ENCODE assay signal across 10 cellular contexts in genomic region chr3:192570757-192571156, GRCh38.
DNase-seq lines count a peak whose midpoint lies in the region; ATAC-seq and TF ChIP-seq lines count a peak whose summit lies in the region.
"Had no signal": no experiment of that assay in that cellular context is flagged by ENCODE, and none has a peak within 500 bp of the region (broad histone marks: within the 10 kb centered on the region; RNA-seq: fewer than 3 reads in every experiment).

No MANE protein-coding gene starts in this region.

- TF ChIP-seq CTCF in A673 (conservative IDR thresholded peaks at IDR 0.05; ENCODE audit: low read depth, low read length), result no peak

- POLR2A ChIA-PET in A673 (lab: Charles Lee; ENCODE audit: low non-redundant PET), result no interaction called here

- peaks cover 7% of the 10 kb centered on the region for H3K27me3 ChIP-seq in A673 (replicated peaks; ENCODE audit: insufficient read depth, low read depth, low read length, poor library complexity)
- no peaks in the 10 kb centered on the region for H3K27me3 ChIP-seq in muscle layer of duodenum (ENCODE audit: low read depth, low read length)

- peaks cover 6% of the 10 kb centered on the region for H3K4me1 ChIP-seq in A673 (ENCODE audit: insufficient read depth, low read length, poor library complexity, severe bottlenecking)
- H3K4me1 ChIP-seq in muscle layer of duodenum (ENCODE audit: control insufficient read depth in 1 of 2, insufficient read depth in 2 of 2, low read length in 2 of 2), result no peaks in the 10 kb centered on the region

- intact Hi-C loops in A673 (cut with micrococcal nuclease; ENCODE audit: unreplicated experiment), result no loop called here

- H3K9me3 ChIP-seq in A673 (ENCODE audit: low read depth, low read length, poor library complexity, severe bottlenecking) (no peaks in the 10 kb centered on the region), muscle layer of duodenum (ENCODE audit: control insufficient read depth in 1 of 2, low read length in 2 of 2) (no peaks in the 10 kb centered on the region)

- H3K27ac ChIP-seq in A673 (ENCODE audit: low read depth, low read length, poor library complexity, severe bottlenecking) (no peak overlapping the region), muscle layer of duodenum (ENCODE audit: low read length) (no peak overlapping the region)

- CTCF ChIA-PET in A673 (lab: Charles Lee), result interaction anchor here (0.9 to 1.3 kb wide), 2 partner anchors 202 to 1002 kb away, joined by 4 read pairs; no protein-coding TSS in a partner anchor

- no peak for ATAC-seq in HG02798 (IDR thresholded peaks at IDR 0.05; ENCODE audit: poor library complexity, unreplicated experiment)
- ATAC-seq: stimulated activated naive CD8-positive, alpha-beta T cell treated with anti-CD3 and anti-CD28 coated beads, Interleukin-15, Interleukin-2, amounts not matched to agents 100 U/mL and 50 U/mL, for 24 hours had no signal

- DNase-seq in A673 (ENCODE audit: low spot score) (peak; percentile 27), NCI-H128 (lab: John Stamatoyannopoulos, UW; ENCODE audit: unreplicated experiment) (peak; percentile 68), cerebellum (ENCODE audit: low spot score) (peak; percentile 39), DMS 273 (lab: John Stamatoyannopoulos, UW; ENCODE audit: unreplicated experiment) (no peak), DMS114 treated with DMSO at 0.1 percent for 48 hours (lab: John Stamatoyannopoulos, UW; ENCODE audit: unreplicated experiment) (no peak)
- no peak for DNase-seq in stimulated activated CD4-positive, alpha-beta T cell treated with anti-CD3 and anti-CD28 coated beads, Interleukin-2, amount 100 ng/mL, for 24 hours
- DNase-seq: activated naive CD8-positive, alpha-beta T cell treated with anti-CD3 and anti-CD28 coated beads for 36 hours; stimulated activated naive CD8-positive, alpha-beta T cell treated with anti-CD3 and anti-CD28 coated beads, Interleukin-15, Interleukin-2, amounts not matched to agents 100 U/mL and 50 U/mL, for 24 hours had no signal

- H3K4me3 ChIP-seq in A673 (ENCODE audit: low read depth, low read length, poor library complexity, severe bottlenecking), result peak overlapping the region; percentile 36
- H3K4me3 ChIP-seq in muscle layer of duodenum (ENCODE audit: low read depth in 1 of 2, low read length in 2 of 2), result peak overlapping the region; percentile 63 to 76

- no TSS peak for BruUV-seq in A673 (replicated peaks; lab: Mats Ljungman, UMichigan)

- H3K36me3 ChIP-seq in A673 (ENCODE audit: insufficient read depth, low read length, poor library complexity, severe bottlenecking), result no peaks in the 10 kb centered on the region
- H3K36me3 ChIP-seq in muscle layer of duodenum (ENCODE audit: control insufficient read depth in 1 of 2, insufficient read depth in 2 of 2, low read length in 2 of 2), result no peaks in the 10 kb centered on the region

Comparison
In these comparisons a context has a peak if more than half of its experiments do, and no peak if none do; other contexts are left out.
1. DNase-seq: peak in A673 (single experiment), NCI-H128 (single experiment) and cerebellum (single experiment); none in DMS 273 (single experiment), stimulated activated CD4-positive, alpha-beta T cell treated with anti-CD3 and anti-CD28 coated beads, Interleukin-2, amount 100 ng/mL, for 24 hours (0 of 2) and DMS114 treated with DMSO at 0.1 percent for 48 hours (single experiment).